ENCODE assay signal across 8 cellular contexts in the genomic region with DNA sequence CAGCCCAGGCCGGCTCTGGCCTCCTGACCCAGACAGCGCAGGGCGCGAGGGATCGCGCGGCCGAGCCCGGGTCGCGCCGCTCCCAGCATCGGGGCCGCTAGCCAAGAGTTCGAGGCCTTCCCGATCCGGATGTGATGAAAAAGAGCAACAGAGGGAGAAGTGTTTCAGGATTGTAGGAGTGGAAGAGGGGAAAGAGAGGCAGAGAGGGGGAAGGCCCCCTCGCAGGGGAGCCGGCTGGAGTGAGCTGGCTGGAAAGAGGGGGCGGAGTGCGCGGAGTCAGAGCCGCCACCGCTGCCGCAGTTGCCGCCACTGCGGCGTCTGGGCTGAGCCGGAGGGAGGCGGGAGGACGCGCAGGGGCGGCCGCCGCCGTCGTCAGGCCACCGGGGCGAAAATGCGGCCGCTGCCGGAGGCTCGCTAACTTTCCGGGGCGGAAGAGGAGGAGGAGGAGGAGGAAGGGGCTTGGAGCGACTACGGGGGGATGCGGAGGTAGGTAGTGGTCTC. TPM values are rescaled to one million over a fixed set of nuclear protein-coding genes. Genes with fewer than 3 reads are reported as not detected.
DNase-seq lines count a peak whose midpoint lies in the region; TF ChIP-seq lines count a peak whose summit lies in the region.

No MANE protein-coding gene starts in this region.

- H3K9ac ChIP-seq in liver (ENCODE audit: low read depth in 1 of 2, low read length in 2 of 2): peak overlapping the region; percentile 64 to 94

- H3K27ac ChIP-seq in liver (ENCODE audit: low read depth in 1 of 2, low read length in 2 of 2): peak overlapping the region; percentile 90 to 94

- WGBS in liver: under 1% methylated on average over 48 of the region's 48 CpGs

- H3K36me3 Mint-ChIP-seq in Caco-2 (ENCODE audit: insufficient read depth, unreplicated experiment): peaks cover 5% of the 10 kb centered on the region

- H3K27me3 ChIP-seq in Caco-2 (replicated peaks; ENCODE audit: control insufficient read depth, insufficient read depth, low read length): no peaks in the 10 kb centered on the region
- H3K27me3 ChIP-seq in liver (ENCODE audit: control insufficient read depth in 4 of 4, insufficient read depth in 4 of 4, low read length in 3 of 4): no peaks in the 10 kb centered on the region

- peak overlapping the region; percentile 39 for H3K27ac Mint-ChIP-seq in Caco-2 (ENCODE audit: unreplicated experiment)

- H3K9me3 Mint-ChIP-seq in Caco-2 (ENCODE audit: unreplicated experiment): no peaks in the 10 kb centered on the region

- CTCF ChIA-PET in Caco-2 (lab: Charles Lee): no interaction called here

- no peak for TF ChIP-seq CTCF in Caco-2 (IDR thresholded peaks at IDR 0.05; ENCODE audit: insufficient read depth in 1 of 2, low read depth in 1 of 2, low read length in 1 of 2, severe bottlenecking in 1 of 2, unreplicated experiment in 1 of 2)
- no peak for TF ChIP-seq CTCF in GM20000 (IDR thresholded peaks at IDR 0.05; ENCODE audit: extremely low read depth, missing control alignments)
- TF ChIP-seq CTCF in choroid plexus epithelial cell (conservative IDR thresholded peaks at IDR 0.05; ENCODE audit: low read depth, low read length): no peak
- TF ChIP-seq CTCF in liver (IDR thresholded peaks at IDR 0.05; ENCODE audit: low read depth, low read length, missing input control): no peak

- H3K9me3 ChIP-seq in Caco-2 (no peaks in the 10 kb centered on the region), liver (ENCODE audit: control insufficient read depth in 4 of 4, low read length in 3 of 4) (no peaks in the 10 kb centered on the region)

- DNase-seq in Caco-2 (peak in 1 of 2 experiments; percentile 51), GM20000 (ENCODE audit: low spot score) (peak; percentile 81), HPDE6-E6E7 (ENCODE audit: extremely low spot score) (peak; percentile 27), choroid plexus epithelial cell (ENCODE audit: low read depth) (peak; percentile 53), superior temporal gyrus (ENCODE audit: extremely low spot score) (no peak)
- DNase-seq in activated CD4-positive, CD25-positive, alpha-beta regulatory T cell treated with anti-CD3 and anti-CD28 coated beads, Interleukin-2, amount 50 U/mL, for 16 hours (ENCODE audit: low read depth, low spot score): peak; percentile 33
- peak; percentile 38 to 55 (median 49) for DNase-seq in stimulated activated CD4-positive, alpha-beta T cell treated with anti-CD3 and anti-CD28 coated beads, TNF-alpha, amount 100 ng/mL, for 48 hours (ENCODE audit: low read depth in 3 of 3)

- no TSS peak for BruUV-seq in Caco-2 (replicated peaks; lab: Mats Ljungman, UMichigan)

- no peaks in the 10 kb centered on the region for H3K4me1 ChIP-seq in Caco-2
- peaks cover 0 to 11% (median 2%) of the 10 kb centered on the region in 4 donors for H3K4me1 ChIP-seq in liver (ENCODE audit: control insufficient read depth in 4 of 4, insufficient read depth in 4 of 4, low read length in 3 of 4)

- H3K4me1 Mint-ChIP-seq in Caco-2 (ENCODE audit: low read depth, unreplicated experiment): peaks cover 3% of the 10 kb centered on the region

- intact Hi-C loops in Caco-2 (cut with micrococcal nuclease; ENCODE audit: unreplicated experiment): loop anchor here (1.0 to 5.0 kb wide), 2 partner anchors 21 to 55 kb away; no protein-coding TSS in a partner anchor

- no peaks in the 10 kb centered on the region for H3K27me3 Mint-ChIP-seq in Caco-2 (ENCODE audit: insufficient read depth, unreplicated experiment)

- H3K4me3 Mint-ChIP-seq in Caco-2 (ENCODE audit: unreplicated experiment): peak overlapping the region; percentile 85

- POLR2A ChIA-PET in Caco-2 (lab: Charles Lee): interaction anchor here (0.6 kb wide), 1 partner anchor 20 kb away, joined by 8 read pairs; no protein-coding TSS in a partner anchor

- H3K36me3 ChIP-seq in Caco-2 (ENCODE audit: control insufficient read depth, insufficient read depth, low read length) (no peaks in the 10 kb centered on the region), liver (ENCODE audit: control insufficient read depth in 4 of 4, insufficient read depth in 3 of 4, low read depth in 1 of 4, low read length in 3 of 4) (peaks cover 0 to 1% (median 0%) of the 10 kb centered on the region in 4 donors)

- no peak for TF ChIP-seq RAD21 in liver (IDR thresholded peaks at IDR 0.05)

- peak overlapping the region; percentile 47 for H3K4me3 ChIP-seq in Caco-2 (ENCODE audit: low read depth, low read length)
- peak overlapping the region; percentile 86 for H3K4me3 ChIP-seq in choroid plexus epithelial cell (ENCODE audit: low read depth, low read length)
- peak overlapping the region; percentile 70 to 94 (median 89) for H3K4me3 ChIP-seq in liver (ENCODE audit: low read depth in 1 of 3, low read length in 3 of 3)

TF ChIP-seq in liver, 16 proteins besides CTCF, POLR2A, EP300 and RAD21:
- TF ChIP-seq YY1 (IDR thresholded peaks at IDR 0.05): peak; percentile 7
- no peak for TF ChIP-seq GABPA (IDR thresholded peaks at IDR 0.05 in 1 of 2, conservative IDR thresholded peaks at IDR 0.05 in 1 of 2)
- TF ChIP-seq EGR1 (IDR thresholded peaks at IDR 0.05; ENCODE audit: low read depth in 2 of 2): peak in 1 of 2 donors; percentile 20

RNA-seq across cellular contexts. Expression of gene MDFIC, which starts 0.3 kb away (rescaled TPM):
- total RNA-seq in Caco-2 (2022) (2.7 and 4.2 TPM in 2 replicates), liver (1 to 10 TPM; 4.8 to 5.9 TPM)
- 1 to 10 TPM; 3.2 to 6.6 TPM for polyA plus RNA-seq in liver
